ENCODE assay signal across 9 cellular contexts in genomic region chr19:11479470-11480080, GRCh38. TPM values are rescaled to one million over a fixed set of nuclear protein-coding genes. Genes with fewer than 3 reads are reported as not detected.
DNase-seq lines count a peak whose midpoint lies in the region; ATAC-seq and TF ChIP-seq lines count a peak whose summit lies in the region.
"Had no signal": no experiment of that assay in that cellular context is flagged by ENCODE, and none has a peak within 500 bp of the region (broad histone marks: within the 10 kb centered on the region; RNA-seq: fewer than 3 reads in every experiment).

No MANE protein-coding gene starts in this region.

- peaks cover 8% of the 10 kb centered on the region for H3K9me3 Mint-ChIP-seq in nephron progenitor cell

- no peak overlapping the region for H3K27ac Mint-ChIP-seq in nephron progenitor cell
- H3K27ac Mint-ChIP-seq: activated naive CD8-positive, alpha-beta T cell had no signal

- in situ Hi-C loops in G401 (cut with HindIII; ENCODE audit: low sequenced_read_pairs), result no loop called here

- DNase-seq in G401 (ENCODE audit: low spot score) (peak; percentile 68), NCI-H1417 treated with DMSO at 0.1 percent for 48 hours (lab: John Stamatoyannopoulos, UW) (peak; percentile 34), choroid plexus epithelial cell (ENCODE audit: low read depth) (peak; percentile 15), nephron progenitor cell (peak; percentile 75), SJCRH30 (no peak), kidney glomerular epithelial cell (lab: John Stamatoyannopoulos, UW) (no peak), GM19238 (ENCODE audit: insufficient read length, low spot score) (no peak)

- peaks cover 5% of the 10 kb centered on the region for H3K4me1 Mint-ChIP-seq in nephron progenitor cell

- H3K27ac ChIP-seq in SJCRH30, result no peak overlapping the region

- TF ChIP-seq CTCF in choroid plexus epithelial cell (conservative IDR thresholded peaks at IDR 0.05; ENCODE audit: low read depth, low read length), result no peak
- no peak for TF ChIP-seq CTCF in nephron progenitor cell (IDR thresholded peaks at IDR 0.05)

- no peak for ATAC-seq in GM18858 (IDR thresholded peaks at IDR 0.05; ENCODE audit: unreplicated experiment)

- H3K4me3 Mint-ChIP-seq in nephron progenitor cell, result peak overlapping the region; percentile 19
- H3K4me3 Mint-ChIP-seq: activated naive CD8-positive, alpha-beta T cell had no signal

- peaks cover 5% of the 10 kb centered on the region for H3K36me3 Mint-ChIP-seq in nephron progenitor cell (ENCODE audit: low read depth)
- H3K36me3 Mint-ChIP-seq: activated naive CD8-positive, alpha-beta T cell had no signal

- H3K27me3 Mint-ChIP-seq in nephron progenitor cell (ENCODE audit: low read depth, poor library complexity), result peaks cover 74% of the 10 kb centered on the region

- H3K36me3 ChIP-seq in SJCRH30, result no peaks in the 10 kb centered on the region

- no peaks in the 10 kb centered on the region for H3K9me3 ChIP-seq in SJCRH30 (replicated peaks)

- no peaks in the 10 kb centered on the region for H3K4me1 ChIP-seq in SJCRH30

- H3K4me3 ChIP-seq in choroid plexus epithelial cell (ENCODE audit: low read depth, low read length) (no peak overlapping the region), SJCRH30 (no peak overlapping the region)

- H3K27me3 ChIP-seq in SJCRH30, result no peaks in the 10 kb centered on the region

RNA-seq across cellular contexts. Expression of gene ELAVL3, which starts 1.3 kb away (rescaled TPM):
- total RNA-seq in G401 (2014; rRNA removed; shearing (Covaris generic)), result 0.43 and 2.4 TPM in 2 replicates
- not detected in 2 replicates for total RNA-seq in SJCRH30 (2014; rRNA removed; shearing (Covaris generic))

RNA-seq across cellular contexts. Expression of gene ZNF653, which starts 26.1 kb away (rescaled TPM):
- 10.2 and 21.8 TPM in 2 replicates for total RNA-seq in G401 (2014; rRNA removed; shearing (Covaris generic))
- 2.8 and 3.5 TPM in 2 replicates for total RNA-seq in SJCRH30 (2014; rRNA removed; shearing (Covaris generic))

RNA-seq across cellular contexts. Expression of gene PRKCSH, which starts 44.1 kb away (rescaled TPM):
- 116 and 141 TPM in 2 replicates for total RNA-seq in G401 (2014; rRNA removed; shearing (Covaris generic))
- total RNA-seq in SJCRH30 (2014; rRNA removed; shearing (Covaris generic)), result 136 and 164 TPM in 2 replicates

RNA-seq across cellular contexts. Expression of gene ODAD3, which starts 44.7 kb away (rescaled TPM):
- 1.7 and 6.1 TPM in 2 replicates for total RNA-seq in G401 (2014; rRNA removed; shearing (Covaris generic))
- 0.18 and 0.22 TPM in 2 replicates for total RNA-seq in SJCRH30 (2014; rRNA removed; shearing (Covaris generic))

RNA-seq across cellular contexts. Expression of gene ECSIT, which starts 49.4 kb away (rescaled TPM):
- total RNA-seq in G401 (2014; rRNA removed; shearing (Covaris generic)), result 104 and 109 TPM in 2 replicates
- 22.3 and 22.6 TPM in 2 replicates for total RNA-seq in SJCRH30 (2014; rRNA removed; shearing (Covaris generic))

Comparison
In these comparisons a context has a peak if more than half of its experiments do, and no peak if none do; other contexts are left out.
1. DNase-seq: peak in G401 (single experiment), NCI-H1417 treated with DMSO at 0.1 percent for 48 hours (single experiment), choroid plexus epithelial cell (single experiment) and nephron progenitor cell (single experiment); none in SJCRH30 (0 of 2), kidney glomerular epithelial cell (single experiment) and GM19238 (single experiment).